In the genomic region with DNA sequence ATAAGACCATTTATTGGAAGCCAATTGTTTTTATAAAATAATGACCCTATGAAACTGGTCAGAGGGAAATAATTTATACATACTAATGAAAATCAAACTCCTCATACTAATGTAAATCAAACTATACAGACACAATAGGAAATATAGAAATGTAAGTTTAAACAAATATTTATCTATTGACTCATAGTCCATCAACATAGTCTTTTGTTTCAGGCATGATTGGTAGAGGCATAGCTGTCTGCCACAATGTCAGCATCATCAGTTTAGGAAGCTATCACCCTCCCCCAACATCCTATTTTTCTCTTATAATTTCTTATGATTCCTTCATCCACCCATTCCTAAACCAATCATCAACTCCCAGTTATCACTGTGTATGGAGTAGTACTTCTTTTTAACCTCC, we compare ENCODE assay signal across 16 cellular contexts.
DNase-seq lines count a peak whose midpoint lies in the region; ATAC-seq, FAIRE-seq and TF ChIP-seq lines count a peak whose summit lies in the region.
"Had no signal": no experiment of that assay in that cellular context is flagged by ENCODE, and none has a peak within 500 bp of the region (broad histone marks: within the 10 kb centered on the region; RNA-seq: fewer than 3 reads in every experiment).

No MANE protein-coding gene starts in this region.

- FAIRE-seq in HTR-8/SVneo (lab: Jason Lieb, UNC) = no peak
- FAIRE-seq: A549, GM12891, HepG2 had no signal

- peaks cover 0 to 3% of the 10 kb centered on the region in 2 donors for H3K27me3 Mint-ChIP-seq in CD8-positive, alpha-beta memory T cell
- H3K27me3 Mint-ChIP-seq: CD4-positive, alpha-beta memory T cell had no signal

- peaks cover 0 to 5% (median 4%) of the 10 kb centered on the region in 5 donors for H3K9me3 Mint-ChIP-seq in CD8-positive, alpha-beta memory T cell

- ATAC-seq in HG03097 (IDR thresholded peaks at IDR 0.05; ENCODE audit: low FRiP score, unreplicated experiment) (no peak), GM18867 (IDR thresholded peaks at IDR 0.05; ENCODE audit: unreplicated experiment) (no peak)
- ATAC-seq: A549, HepG2 had no signal

- CTCF ChIA-PET in RWPE1 (lab: Yijun Ruan, JAX) = no interaction called here
- CTCF ChIA-PET in CD8-positive, alpha-beta memory T cell (lab: Charles Lee) = no interaction called here

- H3K36me3 Mint-ChIP-seq in CD8-positive, alpha-beta memory T cell = peaks cover 0 to 19% (median 11%) of the 10 kb centered on the region in 3 donors

- H3K27ac Mint-ChIP-seq in CD8-positive, alpha-beta memory T cell = no peak overlapping the region
- H3K27ac Mint-ChIP-seq: CD4-positive, alpha-beta memory T cell; H9 had no signal

- no peak for TF ChIP-seq CTCF in RWPE1 (conservative IDR thresholded peaks at IDR 0.05; ENCODE audit: low read depth)
- TF ChIP-seq CTCF in epithelial cell of esophagus (IDR thresholded peaks at IDR 0.05; ENCODE audit: insufficient read depth, low read depth, low read length, missing control alignments) = no peak

- no peak overlapping the region for H3K27ac ChIP-seq in RWPE1
- no peak overlapping the region for H3K27ac ChIP-seq in CD8-positive, alpha-beta memory T cell (ENCODE audit: low read depth, low read length)
- H3K27ac ChIP-seq: A549, C4-2B had no signal

- H3K4me3 ChIP-seq in epithelial cell of esophagus (ENCODE audit: low read length) = no peak overlapping the region
- no peak overlapping the region for H3K4me3 ChIP-seq in CD8-positive, alpha-beta memory T cell (ENCODE audit: low read length)
- H3K4me3 ChIP-seq: A549 had no signal

- DNase-seq in HTR-8/SVneo (ENCODE audit: insufficient read length, low spot score) (peak; percentile 73), RWPE1 (ENCODE audit: low spot score) (peak; percentile 18), epithelial cell of esophagus (ENCODE audit: low read depth) (peak; percentile 33)
- no peak for DNase-seq in CD8-positive, alpha-beta memory T cell
- DNase-seq: BE2C; CD4-positive, alpha-beta memory T cell; COR-L47; DMS53; GOT3; H9 had no signal

- no peaks in the 10 kb centered on the region for H3K4me1 Mint-ChIP-seq in CD8-positive, alpha-beta memory T cell
- H3K4me1 Mint-ChIP-seq: CD4-positive, alpha-beta memory T cell had no signal

- POLR2A ChIA-PET in RWPE1 (lab: Yijun Ruan, JAX; ENCODE audit: low non-redundant PET) = no interaction called here
- POLR2A ChIA-PET in CD8-positive, alpha-beta memory T cell (lab: Charles Lee) = no interaction called here

- H3K9me3 ChIP-seq in CD8-positive, alpha-beta memory T cell (ENCODE audit: low read length) = no peaks in the 10 kb centered on the region
- H3K9me3 ChIP-seq: A549, BE2C had no signal

- H3K27me3 ChIP-seq in CD8-positive, alpha-beta memory T cell (ENCODE audit: insufficient read depth, low read length, poor library complexity, severe bottlenecking) = no peaks in the 10 kb centered on the region
- H3K27me3 ChIP-seq: BE2C had no signal

- H3K4me3 Mint-ChIP-seq in CD8-positive, alpha-beta memory T cell = no peak overlapping the region
- H3K4me3 Mint-ChIP-seq: CD4-positive, alpha-beta memory T cell; H9 had no signal

- H3K4me1 ChIP-seq in CD8-positive, alpha-beta memory T cell (ENCODE audit: insufficient read depth, low read length) = no peaks in the 10 kb centered on the region
- H3K4me1 ChIP-seq: BE2C had no signal

- no peaks in the 10 kb centered on the region for H3K36me3 ChIP-seq in CD8-positive, alpha-beta memory T cell (ENCODE audit: insufficient read depth, low read length)
- H3K36me3 ChIP-seq: BE2C had no signal

Comparison
In these comparisons a context has a peak if more than half of its experiments do, and no peak if none do; other contexts are left out.
1. DNase-seq: peak in HTR-8/SVneo (single experiment), RWPE1 (single experiment) and epithelial cell of esophagus (single experiment); none in CD8-positive, alpha-beta memory T cell (0 of 5).